Comparison of ENCODE assay signal across 8 cellular contexts in the genomic region with DNA sequence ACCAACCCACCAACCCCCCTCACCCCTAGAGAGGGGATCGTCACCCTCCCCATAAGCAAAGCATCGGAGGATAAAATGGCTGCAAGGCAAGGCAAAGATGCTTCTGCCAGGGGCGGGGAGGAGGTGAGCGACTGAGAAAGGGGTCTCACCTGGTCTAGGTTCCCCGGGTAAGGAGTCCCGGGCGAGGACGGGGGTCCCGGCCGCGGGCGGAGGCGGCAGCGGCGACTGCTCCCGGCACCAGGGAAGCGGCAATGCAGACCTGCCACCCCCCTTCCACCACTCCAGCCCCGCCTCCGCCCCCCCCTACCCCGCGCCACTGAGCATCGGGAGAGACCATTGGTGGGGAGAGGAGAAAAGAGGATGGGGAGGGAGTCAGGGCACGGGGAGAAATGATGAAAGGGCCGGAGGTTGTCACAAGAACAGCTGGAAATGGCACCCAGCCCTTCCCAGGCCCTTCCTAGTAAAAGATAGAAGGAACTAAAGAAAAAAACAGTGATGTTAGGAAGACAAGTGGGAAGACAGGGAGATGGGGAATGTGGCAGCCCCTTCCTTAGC. TPM values are rescaled to one million over a fixed set of nuclear protein-coding genes. Genes with fewer than 3 reads are reported as not detected.
DNase-seq lines count a peak whose midpoint lies in the region; ATAC-seq lines count a peak whose summit lies in the region.

A gene with protein sequence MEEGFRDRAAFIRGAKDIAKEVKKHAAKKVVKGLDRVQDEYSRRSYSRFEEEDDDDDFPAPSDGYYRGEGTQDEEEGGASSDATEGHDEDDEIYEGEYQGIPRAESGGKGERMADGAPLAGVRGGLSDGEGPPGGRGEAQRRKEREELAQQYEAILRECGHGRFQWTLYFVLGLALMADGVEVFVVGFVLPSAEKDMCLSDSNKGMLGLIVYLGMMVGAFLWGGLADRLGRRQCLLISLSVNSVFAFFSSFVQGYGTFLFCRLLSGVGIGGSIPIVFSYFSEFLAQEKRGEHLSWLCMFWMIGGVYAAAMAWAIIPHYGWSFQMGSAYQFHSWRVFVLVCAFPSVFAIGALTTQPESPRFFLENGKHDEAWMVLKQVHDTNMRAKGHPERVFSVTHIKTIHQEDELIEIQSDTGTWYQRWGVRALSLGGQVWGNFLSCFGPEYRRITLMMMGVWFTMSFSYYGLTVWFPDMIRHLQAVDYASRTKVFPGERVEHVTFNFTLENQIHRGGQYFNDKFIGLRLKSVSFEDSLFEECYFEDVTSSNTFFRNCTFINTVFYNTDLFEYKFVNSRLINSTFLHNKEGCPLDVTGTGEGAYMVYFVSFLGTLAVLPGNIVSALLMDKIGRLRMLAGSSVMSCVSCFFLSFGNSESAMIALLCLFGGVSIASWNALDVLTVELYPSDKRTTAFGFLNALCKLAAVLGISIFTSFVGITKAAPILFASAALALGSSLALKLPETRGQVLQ (minus strand): TSS at position 255 of the 555 bp plus-strand sequence. CDS start 4,004 bp downstream, outside the sequence.

- POLR2A ChIA-PET in activated CD4-positive, alpha-beta T cell treated with anti-CD3 and anti-CD28 coated beads, Interleukin-2, amount 10 ng/mL, durations not matched to agents 7 days and 5 days (lab: Charles Lee), result no interaction called here

- H3K4me3 Mint-ChIP-seq in activated CD4-positive, alpha-beta T cell treated with anti-CD3 and anti-CD28 coated beads, Interleukin-2, amount 10 ng/mL, durations not matched to agents 7 days and 5 days, result peak within 1 kb of the TSS; percentile 79
- H3K4me3 Mint-ChIP-seq in stimulated activated memory B cell treated with anti-CD40 and anti-IgM and Interleukin-4, amounts not matched to agents 10 μg/mL and 1 μg/mL and 100 μg/mL, for 72 hours, result peak within 1 kb of the TSS; percentile 55

- 0 to 4% methylated on average over 3 to 5 of the region's 24 CpGs for WGBS in mesodermal cell (ENCODE audit: insufficient coverage in 2 of 2), 2 experiments

- H3K36me3 Mint-ChIP-seq in activated CD4-positive, alpha-beta T cell treated with anti-CD3 and anti-CD28 coated beads, Interleukin-2, amount 10 ng/mL, durations not matched to agents 7 days and 5 days (ENCODE audit: low read depth), result peaks cover 9% of the 10 kb centered on the region
- H3K36me3 Mint-ChIP-seq in stimulated activated memory B cell treated with anti-CD40 and anti-IgM and Interleukin-4, amounts not matched to agents 10 μg/mL and 1 μg/mL and 100 μg/mL, for 72 hours, result peaks cover 13% of the 10 kb centered on the region

- DNase-seq in EH (ENCODE audit: low read depth), result peak; percentile 72
- peak; percentile 35 to 60 for DNase-seq in NCI-H1930 (lab: John Stamatoyannopoulos, UW)
- peak; percentile 43 for DNase-seq in activated CD4-positive, alpha-beta T cell treated with anti-CD3 and anti-CD28 coated beads, Interleukin-2, amount 10 ng/mL, durations not matched to agents 7 days and 5 days
- DNase-seq in effector CD8-positive, alpha-beta T cell (lab: John Stamatoyannopoulos, UW), result peak; percentile 54

- peak within 1 kb of the TSS; percentile 76 for H3K27ac Mint-ChIP-seq in activated CD4-positive, alpha-beta T cell treated with anti-CD3 and anti-CD28 coated beads, Interleukin-2, amount 10 ng/mL, durations not matched to agents 7 days and 5 days
- no peak within 1 kb of the TSS for H3K27ac Mint-ChIP-seq in stimulated activated memory B cell treated with anti-CD40 and anti-IgM and Interleukin-4, amounts not matched to agents 10 μg/mL and 1 μg/mL and 100 μg/mL, for 72 hours

- CTCF ChIA-PET in activated CD4-positive, alpha-beta T cell treated with anti-CD3 and anti-CD28 coated beads, Interleukin-2, amount 10 ng/mL, durations not matched to agents 7 days and 5 days (lab: Charles Lee), result no interaction called here

- peaks cover 19% of the 10 kb centered on the region for H3K4me1 ChIP-seq in mesodermal cell (ENCODE audit: control insufficient read depth, insufficient read depth, low read length, poor library complexity, severe bottlenecking)

- H3K27ac ChIP-seq in mesodermal cell (ENCODE audit: low read depth, low read length, severe bottlenecking), result no peak within 1 kb of the TSS

- H3K4me1 Mint-ChIP-seq in activated CD4-positive, alpha-beta T cell treated with anti-CD3 and anti-CD28 coated beads, Interleukin-2, amount 10 ng/mL, durations not matched to agents 7 days and 5 days, result peaks cover 52% of the 10 kb centered on the region
- H3K4me1 Mint-ChIP-seq in stimulated activated memory B cell treated with anti-CD40 and anti-IgM and Interleukin-4, amounts not matched to agents 10 μg/mL and 1 μg/mL and 100 μg/mL, for 72 hours, result peaks cover 26% of the 10 kb centered on the region

- ATAC-seq in stimulated activated memory B cell treated with anti-CD40 and anti-IgM and Interleukin-4, amounts not matched to agents 10 μg/mL and 1 μg/mL and 100 μg/mL, for 72 hours, result peak; percentile 52
- no peak for ATAC-seq in HG03520 (IDR thresholded peaks at IDR 0.05; ENCODE audit: unreplicated experiment)
- no peak for ATAC-seq in HG03108 (IDR thresholded peaks at IDR 0.05; ENCODE audit: unreplicated experiment)

- no peaks in the 10 kb centered on the region for H3K9me3 Mint-ChIP-seq in activated CD4-positive, alpha-beta T cell treated with anti-CD3 and anti-CD28 coated beads, Interleukin-2, amount 10 ng/mL, durations not matched to agents 7 days and 5 days
- no peaks in the 10 kb centered on the region for H3K9me3 Mint-ChIP-seq in stimulated activated memory B cell treated with anti-CD40 and anti-IgM and Interleukin-4, amounts not matched to agents 10 μg/mL and 1 μg/mL and 100 μg/mL, for 72 hours

- H3K4me3 ChIP-seq in mesodermal cell (ENCODE audit: extremely low read depth, insufficient read depth, low read length, poor library complexity, severe bottlenecking), result peak within 1 kb of the TSS; percentile 76

- H3K9me3 ChIP-seq in mesodermal cell (ENCODE audit: control insufficient read depth, low read length), result no peaks in the 10 kb centered on the region

- no peaks in the 10 kb centered on the region for H3K27me3 Mint-ChIP-seq in activated CD4-positive, alpha-beta T cell treated with anti-CD3 and anti-CD28 coated beads, Interleukin-2, amount 10 ng/mL, durations not matched to agents 7 days and 5 days
- H3K27me3 Mint-ChIP-seq in stimulated activated memory B cell treated with anti-CD40 and anti-IgM and Interleukin-4, amounts not matched to agents 10 μg/mL and 1 μg/mL and 100 μg/mL, for 72 hours, result peaks cover 44% of the 10 kb centered on the region

- peaks cover 23% of the 10 kb centered on the region for H3K36me3 ChIP-seq in mesodermal cell (ENCODE audit: control insufficient read depth, insufficient read depth, low read length)

RNA-seq across cellular contexts. Expression of the gene that starts here (rescaled TPM):
- total RNA-seq in activated CD4-positive, alpha-beta T cell treated with anti-CD3 and anti-CD28 coated beads, Interleukin-2, amount 10 ng/mL, durations not matched to agents 7 days and 5 days, result 1 to 10 TPM; 7.5 to 7.7 TPM
- 53.0 TPM for polyA plus RNA-seq in mesodermal cell (2013, experiment 1 of 2)
- polyA plus RNA-seq in mesodermal cell (2013, experiment 2 of 2), result 42.6 TPM
